2 cellular contexts compared by ENCODE assay signal in the genomic region with DNA sequence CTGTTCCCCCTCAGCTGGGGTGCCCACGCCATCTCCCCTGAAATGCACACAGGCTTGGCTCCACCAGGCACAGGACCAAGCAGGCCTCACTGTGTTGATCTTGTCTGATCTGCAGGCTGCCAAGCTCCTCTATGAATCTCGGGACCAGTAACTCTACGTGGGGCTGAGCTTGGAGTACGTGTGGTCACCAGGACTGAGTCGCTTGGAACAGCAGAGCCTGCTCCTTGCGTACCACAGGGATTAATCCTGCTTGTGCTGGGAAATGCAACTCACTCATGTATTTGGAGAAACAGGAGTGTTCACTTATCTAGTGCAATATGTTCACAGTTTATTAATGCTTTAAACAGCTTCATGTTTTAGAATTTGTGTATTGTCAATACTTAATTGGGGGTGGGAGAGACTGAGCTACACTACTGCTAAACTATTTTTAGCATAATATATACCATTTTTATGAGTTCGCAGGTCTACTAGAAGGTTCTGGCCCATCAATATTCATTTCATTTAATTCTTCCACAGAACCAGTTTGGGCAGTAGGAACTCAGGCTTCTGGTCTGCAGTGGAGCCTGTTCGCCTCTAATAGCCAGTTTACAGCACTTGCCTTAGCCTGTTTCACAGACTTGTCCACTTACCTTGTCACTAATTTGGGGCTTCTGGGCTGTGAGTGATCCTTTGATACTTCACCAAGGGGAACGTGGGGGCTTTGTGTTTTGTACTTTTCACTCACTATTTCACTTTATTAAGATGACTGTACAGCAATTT.
TF ChIP-seq lines count a peak whose summit lies in the region.

No MANE protein-coding gene starts in this region.

TF ChIP-seq in HepG2, 621 proteins besides CTCF, POLR2A, EP300 and RAD21:
- TF ChIP-seq ZNF720 (CRISPR knock-in tag; IDR thresholded peaks at IDR 0.05) (no peak), ZNF883 (CRISPR knock-in tag; IDR thresholded peaks at IDR 0.05; ENCODE audit: not compliant biosample characterization) (no peak), TMF1 (CRISPR knock-in tag; IDR thresholded peaks at IDR 0.05; ENCODE audit: low read depth) (no peak), SMAD9 (CRISPR knock-in tag; IDR thresholded peaks at IDR 0.05) (no peak), SNAI1 (CRISPR knock-in tag; IDR thresholded peaks at IDR 0.05; ENCODE audit: borderline replicate concordance) (no peak), MIXL1 (CRISPR knock-in tag; IDR thresholded peaks at IDR 0.05) (no peak), ZIK1 (CRISPR knock-in tag; IDR thresholded peaks at IDR 0.05; ENCODE audit: borderline replicate concordance, low read depth) (no peak)
- TF ChIP-seq, protein P1, sequence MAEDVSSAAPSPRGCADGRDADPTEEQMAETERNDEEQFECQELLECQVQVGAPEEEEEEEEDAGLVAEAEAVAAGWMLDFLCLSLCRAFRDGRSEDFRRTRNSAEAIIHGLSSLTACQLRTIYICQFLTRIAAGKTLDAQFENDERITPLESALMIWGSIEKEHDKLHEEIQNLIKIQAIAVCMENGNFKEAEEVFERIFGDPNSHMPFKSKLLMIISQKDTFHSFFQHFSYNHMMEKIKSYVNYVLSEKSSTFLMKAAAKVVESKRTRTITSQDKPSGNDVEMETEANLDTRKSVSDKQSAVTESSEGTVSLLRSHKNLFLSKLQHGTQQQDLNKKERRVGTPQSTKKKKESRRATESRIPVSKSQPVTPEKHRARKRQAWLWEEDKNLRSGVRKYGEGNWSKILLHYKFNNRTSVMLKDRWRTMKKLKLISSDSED (CRISPR knock-in tag; IDR thresholded peaks at IDR 0.05) = no peak
- TF ChIP-seq, protein P2, sequence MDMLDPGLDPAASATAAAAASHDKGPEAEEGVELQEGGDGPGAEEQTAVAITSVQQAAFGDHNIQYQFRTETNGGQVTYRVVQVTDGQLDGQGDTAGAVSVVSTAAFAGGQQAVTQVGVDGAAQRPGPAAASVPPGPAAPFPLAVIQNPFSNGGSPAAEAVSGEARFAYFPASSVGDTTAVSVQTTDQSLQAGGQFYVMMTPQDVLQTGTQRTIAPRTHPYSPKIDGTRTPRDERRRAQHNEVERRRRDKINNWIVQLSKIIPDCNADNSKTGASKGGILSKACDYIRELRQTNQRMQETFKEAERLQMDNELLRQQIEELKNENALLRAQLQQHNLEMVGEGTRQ (IDR thresholded peaks at IDR 0.05; ENCODE audit: low read depth, low read length) = no peak
- TF ChIP-seq, protein P2 (CRISPR knock-in tag; IDR thresholded peaks at IDR 0.05; ENCODE audit: borderline replicate concordance) = no peak

TF ChIP-seq in K562, 482 proteins besides CTCF, POLR2A, EP300 and RAD21:
- no peak for TF ChIP-seq PTRF (tag; IDR thresholded peaks at IDR 0.05)
- no peak for TF ChIP-seq CHD1 (IDR thresholded peaks at IDR 0.05; ENCODE audit: low read length)
- TF ChIP-seq ZNF184 (CRISPR knock-in tag; IDR thresholded peaks at IDR 0.05) = no peak
- TF ChIP-seq CC2D1A (IDR thresholded peaks at IDR 0.05) = no peak
- TF ChIP-seq SMARCA5 (IDR thresholded peaks at IDR 0.05) = no peak
- TF ChIP-seq, protein P3, sequence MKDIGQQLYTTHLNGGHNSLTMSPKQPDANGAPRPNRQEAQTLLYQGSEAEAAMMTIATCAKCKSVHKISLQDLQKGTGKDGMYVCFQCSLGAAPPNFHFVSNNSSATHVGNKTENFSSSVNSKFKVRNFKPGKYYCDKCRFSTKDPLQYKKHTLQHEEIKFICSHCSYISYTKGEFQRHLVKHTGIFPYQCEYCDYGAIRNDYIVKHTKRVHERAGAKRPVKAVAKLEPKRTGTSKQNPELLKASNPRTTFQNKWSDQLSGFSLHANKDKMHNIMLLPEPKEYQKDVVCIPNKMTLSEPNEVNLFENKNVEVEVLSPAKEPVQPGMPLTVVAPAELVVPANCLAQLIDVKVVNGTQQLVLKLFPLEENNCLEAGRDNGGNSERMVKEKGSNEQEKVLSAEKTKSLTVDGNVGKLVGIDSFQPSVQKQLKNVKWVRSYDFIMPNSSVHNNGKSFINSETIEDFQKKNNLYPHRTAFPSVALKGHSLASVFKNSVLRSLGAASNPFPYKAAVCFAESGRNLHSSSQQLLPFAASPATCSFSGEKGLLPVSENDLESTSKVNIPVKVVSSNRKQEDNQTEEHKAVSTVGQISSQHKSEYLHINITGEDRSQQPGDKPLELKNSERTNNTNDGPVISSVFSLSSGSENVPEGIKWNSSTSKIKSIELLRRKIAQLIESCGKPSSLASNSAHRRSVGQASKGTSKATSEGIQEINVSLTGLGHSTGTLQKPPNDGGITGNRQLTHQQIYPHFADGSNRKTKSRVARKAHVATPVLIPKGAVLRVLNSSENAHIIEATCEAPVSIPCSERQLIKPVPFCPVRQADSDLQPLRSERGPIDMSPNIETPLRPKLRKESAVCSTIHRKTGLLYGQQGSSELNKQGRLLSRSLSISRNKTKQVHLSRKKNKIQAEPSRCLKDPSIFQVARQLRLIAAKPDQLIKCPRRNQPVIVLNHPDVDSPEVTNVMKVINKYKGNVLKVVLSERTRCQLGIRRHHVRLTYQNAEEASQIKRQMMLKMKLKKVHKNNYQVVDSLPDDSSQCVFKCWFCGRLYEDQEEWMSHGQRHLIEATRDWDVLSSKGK (CRISPR knock-in tag; IDR thresholded peaks at IDR 0.05) = no peak
- TF ChIP-seq, protein P4, sequence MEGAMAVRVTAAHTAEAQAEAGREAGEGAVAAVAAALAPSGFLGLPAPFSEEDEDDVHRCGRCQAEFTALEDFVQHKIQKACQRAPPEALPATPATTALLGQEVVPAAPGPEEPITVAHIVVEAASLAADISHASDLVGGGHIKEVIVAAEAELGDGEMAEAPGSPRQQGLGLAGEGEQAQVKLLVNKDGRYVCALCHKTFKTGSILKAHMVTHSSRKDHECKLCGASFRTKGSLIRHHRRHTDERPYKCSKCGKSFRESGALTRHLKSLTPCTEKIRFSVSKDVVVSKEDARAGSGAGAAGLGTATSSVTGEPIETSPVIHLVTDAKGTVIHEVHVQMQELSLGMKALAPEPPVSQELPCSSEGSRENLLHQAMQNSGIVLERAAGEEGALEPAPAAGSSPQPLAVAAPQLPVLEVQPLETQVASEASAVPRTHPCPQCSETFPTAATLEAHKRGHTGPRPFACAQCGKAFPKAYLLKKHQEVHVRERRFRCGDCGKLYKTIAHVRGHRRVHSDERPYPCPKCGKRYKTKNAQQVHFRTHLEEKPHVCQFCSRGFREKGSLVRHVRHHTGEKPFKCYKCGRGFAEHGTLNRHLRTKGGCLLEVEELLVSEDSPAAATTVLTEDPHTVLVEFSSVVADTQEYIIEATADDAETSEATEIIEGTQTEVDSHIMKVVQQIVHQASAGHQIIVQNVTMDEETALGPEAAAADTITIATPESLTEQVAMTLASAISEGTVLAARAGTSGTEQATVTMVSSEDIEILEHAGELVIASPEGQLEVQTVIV (CRISPR knock-in tag; IDR thresholded peaks at IDR 0.05; ENCODE audit: borderline replicate concordance) = no peak
- no peak for TF ChIP-seq FOS (IDR thresholded peaks at IDR 0.05; ENCODE audit: extremely low read depth, insufficient read length)
- TF ChIP-seq OTX1 (CRISPR knock-in tag; IDR thresholded peaks at IDR 0.05) = no peak
- TF ChIP-seq, protein P5, sequence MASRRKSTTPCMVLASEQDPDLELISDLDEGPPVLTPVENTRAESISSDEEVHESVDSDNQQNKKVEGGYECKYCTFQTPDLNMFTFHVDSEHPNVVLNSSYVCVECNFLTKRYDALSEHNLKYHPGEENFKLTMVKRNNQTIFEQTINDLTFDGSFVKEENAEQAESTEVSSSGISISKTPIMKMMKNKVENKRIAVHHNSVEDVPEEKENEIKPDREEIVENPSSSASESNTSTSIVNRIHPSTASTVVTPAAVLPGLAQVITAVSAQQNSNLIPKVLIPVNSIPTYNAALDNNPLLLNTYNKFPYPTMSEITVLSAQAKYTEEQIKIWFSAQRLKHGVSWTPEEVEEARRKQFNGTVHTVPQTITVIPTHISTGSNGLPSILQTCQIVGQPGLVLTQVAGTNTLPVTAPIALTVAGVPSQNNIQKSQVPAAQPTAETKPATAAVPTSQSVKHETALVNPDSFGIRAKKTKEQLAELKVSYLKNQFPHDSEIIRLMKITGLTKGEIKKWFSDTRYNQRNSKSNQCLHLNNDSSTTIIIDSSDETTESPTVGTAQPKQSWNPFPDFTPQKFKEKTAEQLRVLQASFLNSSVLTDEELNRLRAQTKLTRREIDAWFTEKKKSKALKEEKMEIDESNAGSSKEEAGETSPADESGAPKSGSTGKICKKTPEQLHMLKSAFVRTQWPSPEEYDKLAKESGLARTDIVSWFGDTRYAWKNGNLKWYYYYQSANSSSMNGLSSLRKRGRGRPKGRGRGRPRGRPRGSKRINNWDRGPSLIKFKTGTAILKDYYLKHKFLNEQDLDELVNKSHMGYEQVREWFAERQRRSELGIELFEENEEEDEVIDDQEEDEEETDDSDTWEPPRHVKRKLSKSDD (conservative IDR thresholded peaks at IDR 0.05; ENCODE audit: low read length) = no peak
- no peak for TF ChIP-seq RBBP5 (IDR thresholded peaks at IDR 0.05; ENCODE audit: borderline replicate concordance, insufficient read depth, low read length, poor library complexity, severe bottlenecking)
- no peak for TF ChIP-seq ESRRB (CRISPR knock-in tag; IDR thresholded peaks at IDR 0.05; ENCODE audit: borderline replicate concordance)
- no peak for TF ChIP-seq ZBED1 (IDR thresholded peaks at IDR 0.05)
- no peak for TF ChIP-seq POLR2H (tag; IDR thresholded peaks at IDR 0.05; ENCODE audit: low read depth)
